Comparison of ENCODE assay signal across 17 cellular contexts in the genomic region with DNA sequence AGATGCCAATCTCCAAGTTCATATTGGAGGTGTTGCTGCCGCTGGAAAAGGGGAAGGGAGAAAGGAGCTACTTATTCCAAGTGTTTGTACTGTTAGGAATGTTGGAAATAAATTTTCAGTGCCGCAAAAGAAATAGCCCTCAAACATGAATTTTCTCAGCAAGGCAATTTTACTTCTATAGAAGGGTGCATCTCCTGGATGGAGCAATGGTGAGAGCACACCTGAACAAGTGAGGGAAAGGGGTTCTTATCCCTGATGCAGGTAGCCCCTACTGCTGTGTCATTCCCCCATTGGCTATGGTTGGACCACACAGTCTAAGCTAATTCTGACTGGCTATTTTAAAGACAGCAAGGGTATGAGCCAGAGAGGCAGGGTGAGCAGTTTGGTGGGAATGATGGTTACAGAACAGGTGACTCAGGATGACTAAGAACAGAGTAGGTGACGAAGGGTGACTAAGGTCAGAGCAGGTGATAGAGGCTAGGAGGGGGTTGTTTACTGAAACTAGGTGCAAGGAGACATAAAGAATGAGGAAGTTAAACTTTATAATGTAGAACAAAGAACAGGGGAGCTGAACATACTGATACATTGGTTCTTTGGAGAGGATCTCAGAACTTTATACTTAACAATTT.
"Had no signal": no experiment of that assay in that cellular context is flagged by ENCODE, and none has a peak within 500 bp of the region (broad histone marks: within the 10 kb centered on the region; RNA-seq: fewer than 3 reads in every experiment).

No MANE protein-coding gene starts in this region.

- H3K27ac ChIP-seq: dorsolateral prefrontal cortex, stomach, thoracic aorta had no signal

- ATAC-seq: left lobe of liver; naive thymus-derived CD8-positive, alpha-beta T cell; right cardiac atrium had no signal

- H3K4me3 ChIP-seq: dorsolateral prefrontal cortex, stomach, thoracic aorta had no signal

- H3K4me1 ChIP-seq: stomach had no signal

- H3K4me1 Mint-ChIP-seq: naive thymus-derived CD8-positive, alpha-beta T cell had no signal

- H3K36me3 ChIP-seq: stomach, thoracic aorta had no signal

- H3K4me3 Mint-ChIP-seq: naive thymus-derived CD8-positive, alpha-beta T cell; type B pancreatic cell had no signal

- H3K27me3 Mint-ChIP-seq: type B pancreatic cell had no signal

- H3K27me3 ChIP-seq: dorsolateral prefrontal cortex, stomach had no signal

- H3K27ac Mint-ChIP-seq: naive thymus-derived CD8-positive, alpha-beta T cell; type B pancreatic cell had no signal

- DNase-seq: cortex of kidney; dorsolateral prefrontal cortex; effector CD8-positive, alpha-beta T cell; foreskin melanocyte; head of caudate nucleus; hippocampal formation; mammary epithelial cell; naive thymus-derived CD8-positive, alpha-beta T cell; right cardiac atrium; small intestine; stimulated activated CD4-positive, alpha-beta T cell treated with anti-CD3 and anti-CD28 coated beads, Interleukin-12 subunit alpha, Interleukin-12 subunit beta, amount 100 ng/mL, for 4 hours; stimulated activated naive CD4-positive, alpha-beta T cell; stomach; substantia nigra had no signal
